8 cellular contexts compared by ENCODE assay signal in genomic region chr9:27125030-27125429, GRCh38. TPM values are rescaled to one million over a fixed set of nuclear protein-coding genes. Genes with fewer than 3 reads are reported as not detected.
DNase-seq lines count a peak whose midpoint lies in the region; ATAC-seq lines count a peak whose summit lies in the region.

No MANE protein-coding gene starts in this region.

- H3K9me3 ChIP-seq in skeletal muscle satellite cell (replicated peaks; ENCODE audit: low read length): no peaks in the 10 kb centered on the region

- DNase-seq in HCEC 1CT (peak; percentile 99), T1000 (lab: John Stamatoyannopoulos, UW) (peak; percentile 11), left cardiac atrium (peak; percentile 63)
- DNase-seq in activated naive CD4-positive, alpha-beta T cell treated with anti-CD3 and anti-CD28 coated beads for 36 hours: no peak
- no peak for DNase-seq in activated CD4-positive, alpha-beta T cell treated with anti-CD3 and anti-CD28 coated beads for 48 hours

- H3K4me1 ChIP-seq in skeletal muscle satellite cell (ENCODE audit: control insufficient read depth, insufficient read depth, low read length): peaks cover 26% of the 10 kb centered on the region

- H3K27me3 ChIP-seq in skeletal muscle satellite cell (ENCODE audit: control insufficient read depth, insufficient read depth, low read length): no peaks in the 10 kb centered on the region

- H3K4me1 Mint-ChIP-seq in activated naive CD4-positive, alpha-beta T cell treated with anti-CD3 and anti-CD28 coated beads for 36 hours (ENCODE audit: low read depth): no peaks in the 10 kb centered on the region

- H3K36me3 Mint-ChIP-seq in activated naive CD4-positive, alpha-beta T cell treated with anti-CD3 and anti-CD28 coated beads for 36 hours (ENCODE audit: low read depth): no peaks in the 10 kb centered on the region

- no peak overlapping the region for H3K4me3 Mint-ChIP-seq in activated naive CD4-positive, alpha-beta T cell treated with anti-CD3 and anti-CD28 coated beads for 36 hours

- CTCF ChIA-PET in activated naive CD4-positive, alpha-beta T cell treated with anti-CD3 and anti-CD28 coated beads for 36 hours (lab: Charles Lee): interaction anchor here (1.2 kb wide), 1 partner anchor 553 kb away, joined by 4 read pairs; no protein-coding TSS in a partner anchor

- peaks cover 4% of the 10 kb centered on the region for H3K27me3 Mint-ChIP-seq in activated naive CD4-positive, alpha-beta T cell treated with anti-CD3 and anti-CD28 coated beads for 36 hours (ENCODE audit: low read depth)

- H3K36me3 ChIP-seq in skeletal muscle satellite cell (ENCODE audit: insufficient read depth, low read length): no peaks in the 10 kb centered on the region

- no peak overlapping the region for H3K9ac ChIP-seq in skeletal muscle satellite cell (ENCODE audit: low read depth, low read length)

- no peak overlapping the region for H3K27ac Mint-ChIP-seq in activated naive CD4-positive, alpha-beta T cell treated with anti-CD3 and anti-CD28 coated beads for 36 hours

- H3K4me2 ChIP-seq in skeletal muscle satellite cell (ENCODE audit: low read length): peak overlapping the region; percentile 35

- no peak overlapping the region for H3K4me3 ChIP-seq in skeletal muscle satellite cell (ENCODE audit: low read length)

- intact Hi-C loops in left cardiac atrium (cut with DNase I): no loop called here
- intact Hi-C loops in activated naive CD4-positive, alpha-beta T cell treated with anti-CD3 and anti-CD28 coated beads for 36 hours (cut with micrococcal nuclease): no loop called here

- ATAC-seq in left cardiac atrium (peak; percentile 95 to 97), GM19397 (IDR thresholded peaks at IDR 0.05; ENCODE audit: unreplicated experiment) (no peak), HG02610 (IDR thresholded peaks at IDR 0.05; ENCODE audit: unreplicated experiment) (no peak)

- no peaks in the 10 kb centered on the region for H3K9me3 Mint-ChIP-seq in activated naive CD4-positive, alpha-beta T cell treated with anti-CD3 and anti-CD28 coated beads for 36 hours

RNA-seq across cellular contexts. Expression of gene TEK, which starts 16.0 kb away (rescaled TPM):
- 10 to 100 TPM; 19.2 to 29.5 TPM for total RNA-seq in left cardiac atrium
- 0.76 and 3.5 TPM in 2 replicates for total RNA-seq in skeletal muscle satellite cell (2012; rRNA removed)
- total RNA-seq in activated naive CD4-positive, alpha-beta T cell treated with anti-CD3 and anti-CD28 coated beads for 36 hours: not detected

Comparison
In these comparisons a context has a peak if more than half of its experiments do, and no peak if none do; other contexts are left out.
1. DNase-seq: peak in HCEC 1CT (single experiment), T1000 (single experiment) and left cardiac atrium (single experiment); none in activated naive CD4-positive, alpha-beta T cell treated with anti-CD3 and anti-CD28 coated beads for 36 hours (single experiment) and activated CD4-positive, alpha-beta T cell treated with anti-CD3 and anti-CD28 coated beads for 48 hours (single experiment).
2. ATAC-seq: peak in left cardiac atrium (2 of 2); none in GM19397 (single experiment) and HG02610 (single experiment).
3. RNA of gene TEK, which starts 16.0 kb away (total RNA-seq): 19.2 to 29.5 TPM in left cardiac atrium; not detected in activated naive CD4-positive, alpha-beta T cell treated with anti-CD3 and anti-CD28 coated beads for 36 hours; every median in the first group is over 10 times any median in the second.